ENCODE assay signal across 1 cellular context in the genomic region with DNA sequence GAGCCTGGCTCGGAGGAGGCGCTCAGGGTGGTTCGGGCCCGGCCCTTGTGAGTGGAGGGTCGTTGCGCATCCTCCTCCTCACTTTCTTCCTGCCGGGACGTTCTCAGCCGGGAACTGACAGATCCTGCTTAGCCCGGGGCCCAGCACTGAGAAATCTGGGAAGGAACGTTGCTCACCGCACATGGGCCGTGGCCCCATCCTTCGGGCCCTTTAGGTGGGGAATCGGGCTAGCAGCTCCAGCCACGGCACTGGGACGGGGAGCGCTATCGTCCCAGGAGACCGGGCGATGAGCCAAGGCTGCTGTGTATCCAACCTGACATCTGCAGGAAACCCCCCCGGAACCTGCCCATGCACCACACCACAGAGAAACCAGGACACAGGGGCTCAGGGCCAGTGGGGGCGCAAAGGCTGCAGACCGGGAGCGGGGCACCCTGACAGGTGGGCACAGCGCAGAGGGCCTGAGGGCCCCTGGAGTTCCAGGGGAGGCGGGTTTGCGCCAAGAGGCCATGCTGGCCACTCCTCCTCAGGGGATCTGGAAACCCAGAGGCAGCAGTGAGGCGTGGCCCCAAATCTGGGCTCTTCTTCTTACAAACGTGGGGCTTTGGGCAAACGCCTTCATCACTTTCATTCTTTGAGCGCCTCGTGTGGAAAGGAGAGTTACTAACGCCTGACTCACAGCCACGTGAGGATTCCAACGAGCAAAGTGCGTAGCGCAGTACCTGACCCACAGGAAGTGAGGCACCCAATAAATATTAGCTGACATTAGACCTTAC.
TF ChIP-seq lines count a peak whose summit lies in the region.

TSS of gene SH2D5 (minus strand) at position 116 of the 773 bp plus-strand sequence. CDS start 4,659 bp downstream, outside the sequence.

TF ChIP-seq in GM23338, 12 proteins besides CTCF, POLR2A, EP300 and RAD21 (continued from another document):
- TF ChIP-seq, protein P1, sequence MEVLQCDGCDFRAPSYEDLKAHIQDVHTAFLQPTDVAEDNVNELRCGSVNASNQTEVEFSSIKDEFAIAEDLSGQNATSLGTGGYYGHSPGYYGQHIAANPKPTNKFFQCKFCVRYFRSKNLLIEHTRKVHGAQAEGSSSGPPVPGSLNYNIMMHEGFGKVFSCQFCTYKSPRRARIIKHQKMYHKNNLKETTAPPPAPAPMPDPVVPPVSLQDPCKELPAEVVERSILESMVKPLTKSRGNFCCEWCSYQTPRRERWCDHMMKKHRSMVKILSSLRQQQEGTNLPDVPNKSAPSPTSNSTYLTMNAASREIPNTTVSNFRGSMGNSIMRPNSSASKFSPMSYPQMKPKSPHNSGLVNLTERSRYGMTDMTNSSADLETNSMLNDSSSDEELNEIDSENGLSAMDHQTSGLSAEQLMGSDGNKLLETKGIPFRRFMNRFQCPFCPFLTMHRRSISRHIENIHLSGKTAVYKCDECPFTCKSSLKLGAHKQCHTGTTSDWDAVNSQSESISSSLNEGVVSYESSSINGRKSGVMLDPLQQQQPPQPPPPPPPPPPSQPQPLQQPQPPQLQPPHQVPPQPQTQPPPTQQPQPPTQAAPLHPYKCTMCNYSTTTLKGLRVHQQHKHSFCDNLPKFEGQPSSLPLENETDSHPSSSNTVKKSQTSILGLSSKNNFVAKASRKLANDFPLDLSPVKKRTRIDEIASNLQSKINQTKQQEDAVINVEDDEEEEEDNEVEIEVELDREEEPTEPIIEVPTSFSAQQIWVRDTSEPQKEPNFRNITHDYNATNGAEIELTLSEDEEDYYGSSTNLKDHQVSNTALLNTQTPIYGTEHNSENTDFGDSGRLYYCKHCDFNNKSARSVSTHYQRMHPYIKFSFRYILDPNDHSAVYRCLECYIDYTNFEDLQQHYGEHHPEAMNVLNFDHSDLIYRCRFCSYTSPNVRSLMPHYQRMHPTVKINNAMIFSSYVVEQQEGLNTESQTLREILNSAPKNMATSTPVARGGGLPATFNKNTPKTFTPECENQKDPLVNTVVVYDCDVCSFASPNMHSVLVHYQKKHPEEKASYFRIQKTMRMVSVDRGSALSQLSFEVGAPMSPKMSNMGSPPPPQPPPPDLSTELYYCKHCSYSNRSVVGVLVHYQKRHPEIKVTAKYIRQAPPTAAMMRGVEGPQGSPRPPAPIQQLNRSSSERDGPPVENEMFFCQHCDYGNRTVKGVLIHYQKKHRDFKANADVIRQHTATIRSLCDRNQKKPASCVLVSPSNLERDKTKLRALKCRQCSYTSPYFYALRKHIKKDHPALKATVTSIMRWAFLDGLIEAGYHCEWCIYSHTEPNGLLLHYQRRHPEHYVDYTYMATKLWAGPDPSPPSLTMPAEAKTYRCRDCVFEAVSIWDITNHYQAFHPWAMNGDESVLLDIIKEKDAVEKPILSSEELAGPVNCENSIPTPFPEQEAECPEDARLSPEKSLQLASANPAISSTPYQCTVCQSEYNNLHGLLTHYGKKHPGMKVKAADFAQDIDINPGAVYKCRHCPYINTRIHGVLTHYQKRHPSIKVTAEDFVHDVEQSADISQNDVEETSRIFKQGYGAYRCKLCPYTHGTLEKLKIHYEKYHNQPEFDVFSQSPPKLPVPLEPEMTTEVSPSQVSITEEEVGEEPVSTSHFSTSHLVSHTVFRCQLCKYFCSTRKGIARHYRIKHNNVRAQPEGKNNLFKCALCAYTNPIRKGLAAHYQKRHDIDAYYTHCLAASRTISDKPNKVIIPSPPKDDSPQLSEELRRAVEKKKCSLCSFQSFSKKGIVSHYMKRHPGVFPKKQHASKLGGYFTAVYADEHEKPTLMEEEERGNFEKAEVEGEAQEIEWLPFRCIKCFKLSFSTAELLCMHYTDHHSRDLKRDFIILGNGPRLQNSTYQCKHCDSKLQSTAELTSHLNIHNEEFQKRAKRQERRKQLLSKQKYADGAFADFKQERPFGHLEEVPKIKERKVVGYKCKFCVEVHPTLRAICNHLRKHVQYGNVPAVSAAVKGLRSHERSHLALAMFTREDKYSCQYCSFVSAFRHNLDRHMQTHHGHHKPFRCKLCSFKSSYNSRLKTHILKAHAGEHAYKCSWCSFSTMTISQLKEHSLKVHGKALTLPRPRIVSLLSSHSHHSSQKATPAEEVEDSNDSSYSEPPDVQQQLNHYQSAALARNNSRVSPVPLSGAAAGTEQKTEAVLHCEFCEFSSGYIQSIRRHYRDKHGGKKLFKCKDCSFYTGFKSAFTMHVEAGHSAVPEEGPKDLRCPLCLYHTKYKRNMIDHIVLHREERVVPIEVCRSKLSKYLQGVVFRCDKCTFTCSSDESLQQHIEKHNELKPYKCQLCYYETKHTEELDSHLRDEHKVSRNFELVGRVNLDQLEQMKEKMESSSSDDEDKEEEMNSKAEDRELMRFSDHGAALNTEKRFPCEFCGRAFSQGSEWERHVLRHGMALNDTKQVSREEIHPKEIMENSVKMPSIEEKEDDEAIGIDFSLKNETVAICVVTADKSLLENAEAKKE (CRISPR knock-in tag; IDR thresholded peaks at IDR 0.05) = no peak
- TF ChIP-seq JUNB (IDR thresholded peaks at IDR 0.05; ENCODE audit: unreplicated experiment) (no peak), NANOG (IDR thresholded peaks at IDR 0.05; ENCODE audit: borderline replicate concordance) (no peak), EZH2 (IDR thresholded peaks at IDR 0.05; ENCODE audit: low read depth, unreplicated experiment) (no peak), ZNF331 (CRISPR knock-in tag; IDR thresholded peaks at IDR 0.05; ENCODE audit: low read depth) (no peak), ETS1 (IDR thresholded peaks at IDR 0.05) (no peak), EZH2phosphoT487 (IDR thresholded peaks at IDR 0.05; ENCODE audit: unreplicated experiment) (no peak)
- TF ChIP-seq, protein P2, sequence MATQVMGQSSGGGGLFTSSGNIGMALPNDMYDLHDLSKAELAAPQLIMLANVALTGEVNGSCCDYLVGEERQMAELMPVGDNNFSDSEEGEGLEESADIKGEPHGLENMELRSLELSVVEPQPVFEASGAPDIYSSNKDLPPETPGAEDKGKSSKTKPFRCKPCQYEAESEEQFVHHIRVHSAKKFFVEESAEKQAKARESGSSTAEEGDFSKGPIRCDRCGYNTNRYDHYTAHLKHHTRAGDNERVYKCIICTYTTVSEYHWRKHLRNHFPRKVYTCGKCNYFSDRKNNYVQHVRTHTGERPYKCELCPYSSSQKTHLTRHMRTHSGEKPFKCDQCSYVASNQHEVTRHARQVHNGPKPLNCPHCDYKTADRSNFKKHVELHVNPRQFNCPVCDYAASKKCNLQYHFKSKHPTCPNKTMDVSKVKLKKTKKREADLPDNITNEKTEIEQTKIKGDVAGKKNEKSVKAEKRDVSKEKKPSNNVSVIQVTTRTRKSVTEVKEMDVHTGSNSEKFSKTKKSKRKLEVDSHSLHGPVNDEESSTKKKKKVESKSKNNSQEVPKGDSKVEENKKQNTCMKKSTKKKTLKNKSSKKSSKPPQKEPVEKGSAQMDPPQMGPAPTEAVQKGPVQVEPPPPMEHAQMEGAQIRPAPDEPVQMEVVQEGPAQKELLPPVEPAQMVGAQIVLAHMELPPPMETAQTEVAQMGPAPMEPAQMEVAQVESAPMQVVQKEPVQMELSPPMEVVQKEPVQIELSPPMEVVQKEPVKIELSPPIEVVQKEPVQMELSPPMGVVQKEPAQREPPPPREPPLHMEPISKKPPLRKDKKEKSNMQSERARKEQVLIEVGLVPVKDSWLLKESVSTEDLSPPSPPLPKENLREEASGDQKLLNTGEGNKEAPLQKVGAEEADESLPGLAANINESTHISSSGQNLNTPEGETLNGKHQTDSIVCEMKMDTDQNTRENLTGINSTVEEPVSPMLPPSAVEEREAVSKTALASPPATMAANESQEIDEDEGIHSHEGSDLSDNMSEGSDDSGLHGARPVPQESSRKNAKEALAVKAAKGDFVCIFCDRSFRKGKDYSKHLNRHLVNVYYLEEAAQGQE (IDR thresholded peaks at IDR 0.05; ENCODE audit: unreplicated experiment) = no peak
